ENCODE assay signal across 1 cellular context in genomic region chr17:353213-353837, GRCh38.
TF ChIP-seq lines count a peak whose summit lies in the region.

No MANE protein-coding gene starts in this region.

TF ChIP-seq in HEK293, 187 proteins besides CTCF, POLR2A, EP300 and RAD21 (continued from another document):
- TF ChIP-seq ZIC2 (tag by site-specific recombination; IDR thresholded peaks at IDR 0.05) (peak; percentile 100), IKZF3 (tag by site-specific recombination; IDR thresholded peaks at IDR 0.05) (0 out of 2 replicates have a peak, but pooled peaks have one; percentile 5), ZBTB7A (tag by site-specific recombination; IDR thresholded peaks at IDR 0.05; ENCODE audit: low read depth) (no peak), FEZF1 (tag by site-specific recombination; IDR thresholded peaks at IDR 0.05) (peak; percentile 63), OSR2 (tag by site-specific recombination; IDR thresholded peaks at IDR 0.05) (peak; percentile 42; the same call in 1 of the 2 replicates), ZBTB20 (tag by site-specific recombination; IDR thresholded peaks at IDR 0.05) (peak; percentile 5; the same call in 1 of the 2 replicates), OVOL3 (tag by site-specific recombination; IDR thresholded peaks at IDR 0.05) (no peak), ZNF202 (tag by site-specific recombination; IDR thresholded peaks at IDR 0.05; ENCODE audit: borderline replicate concordance) (no peak)
- TF ChIP-seq, protein P1, sequence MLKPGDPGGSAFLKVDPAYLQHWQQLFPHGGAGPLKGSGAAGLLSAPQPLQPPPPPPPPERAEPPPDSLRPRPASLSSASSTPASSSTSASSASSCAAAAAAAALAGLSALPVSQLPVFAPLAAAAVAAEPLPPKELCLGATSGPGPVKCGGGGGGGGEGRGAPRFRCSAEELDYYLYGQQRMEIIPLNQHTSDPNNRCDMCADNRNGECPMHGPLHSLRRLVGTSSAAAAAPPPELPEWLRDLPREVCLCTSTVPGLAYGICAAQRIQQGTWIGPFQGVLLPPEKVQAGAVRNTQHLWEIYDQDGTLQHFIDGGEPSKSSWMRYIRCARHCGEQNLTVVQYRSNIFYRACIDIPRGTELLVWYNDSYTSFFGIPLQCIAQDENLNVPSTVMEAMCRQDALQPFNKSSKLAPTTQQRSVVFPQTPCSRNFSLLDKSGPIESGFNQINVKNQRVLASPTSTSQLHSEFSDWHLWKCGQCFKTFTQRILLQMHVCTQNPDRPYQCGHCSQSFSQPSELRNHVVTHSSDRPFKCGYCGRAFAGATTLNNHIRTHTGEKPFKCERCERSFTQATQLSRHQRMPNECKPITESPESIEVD (tag by site-specific recombination; IDR thresholded peaks at IDR 0.05), result peak; percentile 62
